Comparison of ENCODE assay signal across 1 cellular context in the genomic region with DNA sequence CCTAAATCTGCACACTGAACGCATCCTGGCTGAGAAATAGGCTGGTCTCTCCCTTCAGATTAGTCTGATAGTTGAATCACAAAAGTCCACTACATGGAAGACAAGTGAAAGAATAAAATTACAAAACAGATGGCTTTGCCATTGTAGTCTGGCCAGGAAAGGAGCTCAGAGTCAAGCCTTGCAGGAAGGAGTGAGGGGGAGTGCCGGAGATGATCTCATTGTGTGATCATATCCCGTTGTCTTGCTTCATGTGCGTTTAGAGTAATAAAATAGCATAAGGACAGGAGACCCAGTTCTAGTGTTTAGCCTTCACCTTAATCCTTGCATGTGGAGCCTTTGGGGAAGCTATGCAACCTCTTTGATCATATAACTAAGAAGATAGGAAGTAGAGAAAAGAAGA.
TF ChIP-seq lines count a peak whose summit lies in the region.

No MANE protein-coding gene starts in this region.

TF ChIP-seq in H1, 55 proteins besides CTCF, POLR2A, EP300 and RAD21:
- TF ChIP-seq CREB1 (IDR thresholded peaks at IDR 0.05) (no peak), TAF1 (IDR thresholded peaks at IDR 0.05; ENCODE audit: low read depth, low read length) (no peak), JUND (IDR thresholded peaks at IDR 0.05; ENCODE audit: low read length) (no peak), CHD2 (IDR thresholded peaks at IDR 0.05; ENCODE audit: low read length) (no peak), GABPA (IDR thresholded peaks at IDR 0.05; ENCODE audit: borderline replicate concordance, insufficient read depth, low read length) (no peak), SIN3A (conservative IDR thresholded peaks at IDR 0.05 in 1 of 2, IDR thresholded peaks at IDR 0.05 in 1 of 2; ENCODE audit: low read depth in 1 of 2, low read length in 2 of 2) (no peak), SUZ12 (IDR thresholded peaks at IDR 0.05; ENCODE audit: low read length) (no peak), JUN (IDR thresholded peaks at IDR 0.05; ENCODE audit: low read depth, low read length) (no peak), FOSL1 (IDR thresholded peaks at IDR 0.05; ENCODE audit: insufficient read depth, low read depth, low read length) (no peak), SAP30 (IDR thresholded peaks at IDR 0.05; ENCODE audit: insufficient read depth, insufficient replicate concordance, low read length) (no peak), SIX5 (IDR thresholded peaks at IDR 0.05; ENCODE audit: low read depth, low read length) (no peak), POLR2AphosphoS5 (IDR thresholded peaks at IDR 0.05; ENCODE audit: low read depth, low read length) (no peak), HDAC2 (IDR thresholded peaks at IDR 0.05; ENCODE audit: borderline replicate concordance in 1 of 2, low read depth in 2 of 2, low read length in 2 of 2) (no peak), RFX5 (IDR thresholded peaks at IDR 0.05; ENCODE audit: borderline replicate concordance, low read depth, low read length) (no peak)
- TF ChIP-seq, protein P1, sequence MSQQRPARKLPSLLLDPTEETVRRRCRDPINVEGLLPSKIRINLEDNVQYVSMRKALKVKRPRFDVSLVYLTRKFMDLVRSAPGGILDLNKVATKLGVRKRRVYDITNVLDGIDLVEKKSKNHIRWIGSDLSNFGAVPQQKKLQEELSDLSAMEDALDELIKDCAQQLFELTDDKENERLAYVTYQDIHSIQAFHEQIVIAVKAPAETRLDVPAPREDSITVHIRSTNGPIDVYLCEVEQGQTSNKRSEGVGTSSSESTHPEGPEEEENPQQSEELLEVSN (IDR thresholded peaks at IDR 0.05), result no peak
TF ChIP-seq in H1: peak in this region for 0.
